ENCODE assay signal across 8 cellular contexts in genomic region chr3:124246949-124247348, GRCh38.
DNase-seq lines count a peak whose midpoint lies in the region; ATAC-seq and TF ChIP-seq lines count a peak whose summit lies in the region.

No MANE protein-coding gene starts in this region.

- intact Hi-C loops in right lobe of liver (cut with DNase I) = no loop called here
- intact Hi-C loops in activated CD4-positive, alpha-beta memory T cell treated with anti-CD3 and anti-CD28 coated beads for 36 hours (cut with micrococcal nuclease) = no loop called here

- no peak for ATAC-seq in DND-41 (ENCODE audit: insufficient read depth, low read depth)
- ATAC-seq in right lobe of liver = peak; percentile 69 to 81 (median 73)
- no peak for ATAC-seq in HG02610 (IDR thresholded peaks at IDR 0.05; ENCODE audit: unreplicated experiment)
- no peak for ATAC-seq in stimulated activated naive B cell treated with anti-CD40 and anti-IgM and Interleukin-4, amounts not matched to agents 10 μg/mL and 1 μg/mL and 100 μg/mL, for 72 hours (replicated peaks)
- no peak for ATAC-seq in GM19324 (IDR thresholded peaks at IDR 0.05; ENCODE audit: low FRiP score, unreplicated experiment)

- TF ChIP-seq CTCF in DND-41 (IDR thresholded peaks at IDR 0.05; ENCODE audit: borderline replicate concordance, extremely low read depth, low read length, poor library complexity, severe bottlenecking) (peak; percentile 57), WERI-Rb-1 (IDR thresholded peaks at IDR 0.05; ENCODE audit: low read depth, low read length) (peak; percentile 74), right lobe of liver (IDR thresholded peaks at IDR 0.05) (peak; percentile 53 to 75 (median 63))

- CTCF ChIA-PET in activated CD4-positive, alpha-beta memory T cell treated with anti-CD3 and anti-CD28 coated beads for 36 hours (lab: Charles Lee) = no interaction called here

- no peak overlapping the region for H3K4me3 Mint-ChIP-seq in stimulated activated naive B cell treated with anti-CD40 and anti-IgM and Interleukin-4, amounts not matched to agents 10 μg/mL and 1 μg/mL and 100 μg/mL, for 72 hours
- H3K4me3 Mint-ChIP-seq in activated CD4-positive, alpha-beta memory T cell treated with anti-CD3 and anti-CD28 coated beads for 36 hours = no peak overlapping the region

- TF ChIP-seq POLR2A in right lobe of liver (IDR thresholded peaks at IDR 0.05) = no peak

- DNase-seq in DND-41 (no peak), M059J (ENCODE audit: low read depth) (peak; percentile 56), WERI-Rb-1 (peak; percentile 49), right lobe of liver (peak in 2 of 3 donors; percentile 35 to 55)
- no peak for DNase-seq in stimulated activated naive B cell treated with anti-CD40 and anti-IgM and Interleukin-4, amounts not matched to agents 10 μg/mL and 1 μg/mL and 100 μg/mL, for 72 hours
- no peak for DNase-seq in activated CD4-positive, alpha-beta memory T cell treated with anti-CD3 and anti-CD28 coated beads for 36 hours

- peaks cover 17 to 30% of the 10 kb centered on the region in 2 donors for H3K27me3 Mint-ChIP-seq in stimulated activated naive B cell treated with anti-CD40 and anti-IgM and Interleukin-4, amounts not matched to agents 10 μg/mL and 1 μg/mL and 100 μg/mL, for 72 hours
- peaks cover 8% of the 10 kb centered on the region for H3K27me3 Mint-ChIP-seq in activated CD4-positive, alpha-beta memory T cell treated with anti-CD3 and anti-CD28 coated beads for 36 hours

- H3K27ac ChIP-seq in DND-41 (ENCODE audit: low read length) = no peak overlapping the region
- no peak overlapping the region for H3K27ac ChIP-seq in WERI-Rb-1
- H3K27ac ChIP-seq in right lobe of liver = no peak overlapping the region

- H3K9ac ChIP-seq in DND-41 (ENCODE audit: low read depth, low read length) = no peak overlapping the region

- H3K4me1 ChIP-seq in DND-41 (ENCODE audit: insufficient read depth, low read length) = no peaks in the 10 kb centered on the region
- H3K4me1 ChIP-seq in right lobe of liver = peaks cover 0 to 4% (median 0%) of the 10 kb centered on the region in 4 donors

- no peaks in the 10 kb centered on the region for H3K36me3 Mint-ChIP-seq in stimulated activated naive B cell treated with anti-CD40 and anti-IgM and Interleukin-4, amounts not matched to agents 10 μg/mL and 1 μg/mL and 100 μg/mL, for 72 hours
- no peaks in the 10 kb centered on the region for H3K36me3 Mint-ChIP-seq in activated CD4-positive, alpha-beta memory T cell treated with anti-CD3 and anti-CD28 coated beads for 36 hours

- H3K4me2 ChIP-seq in DND-41 (ENCODE audit: insufficient read depth, low read length) = no peak overlapping the region

- H3K27me3 ChIP-seq in DND-41 (ENCODE audit: insufficient read depth, low read length, poor library complexity) = peaks cover 6% of the 10 kb centered on the region
- H3K27me3 ChIP-seq in WERI-Rb-1 (ENCODE audit: insufficient read depth, low read depth, severe bottlenecking) = no peaks in the 10 kb centered on the region
- no peaks in the 10 kb centered on the region for H3K27me3 ChIP-seq in right lobe of liver

- no peak overlapping the region for H3K27ac Mint-ChIP-seq in stimulated activated naive B cell treated with anti-CD40 and anti-IgM and Interleukin-4, amounts not matched to agents 10 μg/mL and 1 μg/mL and 100 μg/mL, for 72 hours
- H3K27ac Mint-ChIP-seq in activated CD4-positive, alpha-beta memory T cell treated with anti-CD3 and anti-CD28 coated beads for 36 hours = no peak overlapping the region

- no peaks in the 10 kb centered on the region for H3K9me3 Mint-ChIP-seq in stimulated activated naive B cell treated with anti-CD40 and anti-IgM and Interleukin-4, amounts not matched to agents 10 μg/mL and 1 μg/mL and 100 μg/mL, for 72 hours
- no peaks in the 10 kb centered on the region for H3K9me3 Mint-ChIP-seq in activated CD4-positive, alpha-beta memory T cell treated with anti-CD3 and anti-CD28 coated beads for 36 hours

- no peak overlapping the region for H2AFZ ChIP-seq in DND-41 (ENCODE audit: low read depth, low read length)

- WGBS in right lobe of liver (ENCODE audit: insufficient coverage, low coverage, low lambda C conversion rate, missing lambda C conversion rate) = 43% methylated on average over 2 of the region's 2 CpGs

- H4K20me1 ChIP-seq in DND-41 (ENCODE audit: insufficient read depth, low read length) = no peaks in the 10 kb centered on the region

- H3K36me3 ChIP-seq in DND-41 (ENCODE audit: insufficient read depth, low read length) = no peaks in the 10 kb centered on the region
- H3K36me3 ChIP-seq in WERI-Rb-1 = no peaks in the 10 kb centered on the region; the same call in 1 of the 2 replicates
- no peaks in the 10 kb centered on the region for H3K36me3 ChIP-seq in right lobe of liver

- H3K4me3 ChIP-seq in DND-41 (ENCODE audit: low read depth in 1 of 2, low read length in 2 of 2) = no peak overlapping the region
- no peak overlapping the region for H3K4me3 ChIP-seq in WERI-Rb-1 (ENCODE audit: low read depth, low read length)
- H3K4me3 ChIP-seq in right lobe of liver = no peak overlapping the region

- H3K4me1 Mint-ChIP-seq in stimulated activated naive B cell treated with anti-CD40 and anti-IgM and Interleukin-4, amounts not matched to agents 10 μg/mL and 1 μg/mL and 100 μg/mL, for 72 hours = peaks cover 0 to 3% of the 10 kb centered on the region in 2 donors
- no peaks in the 10 kb centered on the region for H3K4me1 Mint-ChIP-seq in activated CD4-positive, alpha-beta memory T cell treated with anti-CD3 and anti-CD28 coated beads for 36 hours (ENCODE audit: low read depth)

- H3K9me3 ChIP-seq in DND-41 (ENCODE audit: insufficient read depth, low read length, severe bottlenecking) (no peaks in the 10 kb centered on the region), WERI-Rb-1 (ENCODE audit: severe bottlenecking) (no peaks in the 10 kb centered on the region), right lobe of liver (no peaks in the 10 kb centered on the region)

- H3K79me2 ChIP-seq in DND-41 (ENCODE audit: insufficient read depth, low read length) = no peaks in the 10 kb centered on the region

- POLR2A ChIA-PET in activated CD4-positive, alpha-beta memory T cell treated with anti-CD3 and anti-CD28 coated beads for 36 hours (lab: Charles Lee) = no interaction called here

Comparison
In these comparisons a context has a peak if more than half of its experiments do, and no peak if none do; other contexts are left out.
1. ATAC-seq: peak in right lobe of liver (4 of 4); none in DND-41 (single experiment), HG02610 (single experiment), stimulated activated naive B cell treated with anti-CD40 and anti-IgM and Interleukin-4, amounts not matched to agents 10 μg/mL and 1 μg/mL and 100 μg/mL, for 72 hours (0 of 2) and GM19324 (single experiment).
2. DNase-seq: peak in M059J (single experiment), WERI-Rb-1 (single experiment) and right lobe of liver (2 of 3); none in DND-41 (single experiment), stimulated activated naive B cell treated with anti-CD40 and anti-IgM and Interleukin-4, amounts not matched to agents 10 μg/mL and 1 μg/mL and 100 μg/mL, for 72 hours (single experiment) and activated CD4-positive, alpha-beta memory T cell treated with anti-CD3 and anti-CD28 coated beads for 36 hours (single experiment).
3. Peak in every context shown above with its lines, with median percentiles within 50 percentile points of each other: CTCF ChIP-seq.